24 cellular contexts compared by ENCODE assay signal in the genomic region with DNA sequence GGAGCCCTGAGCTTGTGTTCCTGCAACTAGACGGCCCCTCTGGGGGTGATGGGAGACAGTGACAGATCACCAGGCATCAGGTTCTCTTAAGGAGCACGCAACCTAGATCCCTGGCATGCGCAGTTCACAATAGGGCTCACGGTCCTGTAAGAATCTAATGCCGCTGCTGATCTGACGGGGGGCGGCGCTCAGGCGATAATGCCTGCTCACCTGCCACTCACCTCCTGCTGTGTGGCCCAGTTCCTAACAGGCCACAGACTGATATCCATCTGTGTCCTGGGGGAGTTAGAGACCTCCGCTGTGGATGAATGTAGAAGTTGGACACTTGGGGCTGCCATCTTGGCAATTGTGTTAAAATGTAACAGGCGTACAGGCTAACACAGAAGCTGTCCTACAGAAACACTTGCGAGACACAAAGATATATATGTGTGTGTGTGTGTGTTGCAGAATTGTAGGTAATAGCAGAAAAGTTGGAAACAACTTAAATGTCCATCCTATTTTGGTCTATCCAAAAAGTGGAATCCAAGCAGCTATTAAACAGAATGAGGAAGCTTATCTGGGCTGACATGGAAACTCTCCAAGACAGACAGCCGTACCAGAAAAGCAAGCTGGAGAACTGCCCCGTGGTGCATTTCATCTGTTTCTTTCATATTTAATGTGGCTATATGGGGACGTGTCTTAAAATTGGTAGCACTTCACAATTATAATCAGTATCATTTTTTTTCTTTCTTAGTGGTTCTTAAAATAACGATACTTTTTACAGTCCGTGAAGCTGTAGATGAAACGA.
DNase-seq lines count a peak whose midpoint lies in the region; ATAC-seq and TF ChIP-seq lines count a peak whose summit lies in the region.
"Had no signal": no experiment of that assay in that cellular context is flagged by ENCODE, and none has a peak within 500 bp of the region (broad histone marks: within the 10 kb centered on the region; RNA-seq: fewer than 3 reads in every experiment).

No MANE protein-coding gene starts in this region.

- no peak overlapping the region for H2BK5ac ChIP-seq in mesenchymal stem cell (ENCODE audit: low read depth, low read length, poor library complexity, severe bottlenecking)

- H4K91ac ChIP-seq in mesenchymal stem cell (ENCODE audit: low read length) = no peak overlapping the region

- POLR2A ChIA-PET in CD4-positive, alpha-beta T cell (lab: Charles Lee) = no interaction called here
- POLR2A ChIA-PET in WTC11 (lab: Charles Lee) = no interaction called here

- no peak overlapping the region for H3K9ac ChIP-seq in BLaER1 treated with 17β-estradiol and CSF1 and Interleukin-3, amounts not matched to agents 10 nM and 100 nM
- no peak overlapping the region for H3K9ac ChIP-seq in mesenchymal stem cell (ENCODE audit: low read length)
- H3K9ac ChIP-seq: KMS-11 had no signal

- intact Hi-C loops in CD4-positive, alpha-beta T cell (cut with DNase I, micrococcal nuclease) = loop anchor here in 1 of 2 experiments (10.0 kb wide), 1 partner anchor 1421 kb away; a partner anchor contains a TSS

- no peaks in the 10 kb centered on the region for H3K79me1 ChIP-seq in mesenchymal stem cell (replicated peaks; ENCODE audit: low read length, poor library complexity, severe bottlenecking)

- H3K23ac ChIP-seq in mesenchymal stem cell (ENCODE audit: low read length in 2 of 2) = no peak overlapping the region

- no peaks in the 10 kb centered on the region for H3K27me3 Mint-ChIP-seq in CD4-positive, alpha-beta T cell
- H3K27me3 Mint-ChIP-seq in WTC11 (ENCODE audit: low read depth) = peaks cover 13% of the 10 kb centered on the region; the same call in 1 of the 2 replicates
- H3K27me3 Mint-ChIP-seq: central memory CD8-positive, alpha-beta T cell; naive B cell had no signal

- no peak overlapping the region for H4K8ac ChIP-seq in mesenchymal stem cell (ENCODE audit: low read length)

- no peak for TF ChIP-seq CTCF in CD4-positive, alpha-beta T cell (IDR thresholded peaks at IDR 0.05)
- TF ChIP-seq CTCF in WTC11 (IDR thresholded peaks at IDR 0.05) (no peak), coronary artery (IDR thresholded peaks at IDR 0.05) (no peak)

- H3K36me3 ChIP-seq in BLaER1 treated with 17β-estradiol and CSF1 and Interleukin-3, amounts not matched to agents 10 nM and 100 nM = peaks cover 0 to 9% (median 5%) of the 10 kb centered on the region in 11 experiments; a peak in 14 of 22 replicates
- H3K36me3 ChIP-seq in mesenchymal stem cell (ENCODE audit: control insufficient read depth in 1 of 2, insufficient read depth in 2 of 2, low read depth in 1 of 2, low read length in 2 of 2) = no peaks in the 10 kb centered on the region
- H3K36me3 ChIP-seq: SJSA1 had no signal

- no peaks in the 10 kb centered on the region for H3K9me3 ChIP-seq in BLaER1 treated with 17β-estradiol and CSF1 and Interleukin-3, amounts not matched to agents 10 nM and 100 nM (replicated peaks in 1 of 11)
- H3K9me3 ChIP-seq in CD4-positive, alpha-beta T cell (ENCODE audit: control insufficient read depth, low read length) = no peaks in the 10 kb centered on the region
- H3K9me3 ChIP-seq in mesenchymal stem cell (ENCODE audit: control insufficient read depth, low read length) = no peaks in the 10 kb centered on the region
- H3K9me3 ChIP-seq: SJSA1 had no signal

- 83% methylated on average over 11 of the region's 18 CpGs for WGBS in mesenchymal stem cell

- no peak overlapping the region for H3K4ac ChIP-seq in mesenchymal stem cell (ENCODE audit: low read depth in 1 of 2, low read length in 2 of 2)

- H3K27me3 ChIP-seq in BLaER1 treated with 17β-estradiol and CSF1 and Interleukin-3, amounts not matched to agents 10 nM and 100 nM = no peaks in the 10 kb centered on the region
- no peaks in the 10 kb centered on the region for H3K27me3 ChIP-seq in CD4-positive, alpha-beta T cell (ENCODE audit: control insufficient read depth, insufficient read depth, low read length)
- no peaks in the 10 kb centered on the region for H3K27me3 ChIP-seq in mesenchymal stem cell (ENCODE audit: control insufficient read depth in 1 of 2, insufficient read depth in 1 of 2, low read length in 2 of 2)
- H3K27me3 ChIP-seq: SJSA1 had no signal

- no peak overlapping the region for H3K4me3 Mint-ChIP-seq in CD4-positive, alpha-beta T cell
- H3K4me3 Mint-ChIP-seq in WTC11 = no peak overlapping the region
- H3K4me3 Mint-ChIP-seq: activated CD8-positive, alpha-beta T cell treated with anti-CD3 and anti-CD28 coated beads, Interleukin-2, amount 10 ng/mL, durations not matched to agents 7 days and 5 days; mesothelial cell of epicardium; naive B cell had no signal

- H2AFZ ChIP-seq in mesenchymal stem cell (ENCODE audit: low read depth, low read length) = no peak overlapping the region

- H2AK5ac ChIP-seq in mesenchymal stem cell (ENCODE audit: low read length, severe bottlenecking) = no peak overlapping the region

- no peaks in the 10 kb centered on the region for H3K9me3 Mint-ChIP-seq in CD4-positive, alpha-beta T cell
- no peaks in the 10 kb centered on the region for H3K9me3 Mint-ChIP-seq in WTC11
- H3K9me3 Mint-ChIP-seq: central memory CD8-positive, alpha-beta T cell; mesothelial cell of epicardium; naive B cell had no signal

- no peak overlapping the region for H2BK120ac ChIP-seq in mesenchymal stem cell (ENCODE audit: low read depth, low read length)

- H3K4me1 Mint-ChIP-seq in CD4-positive, alpha-beta T cell (ENCODE audit: low read depth) = peaks cover 22% of the 10 kb centered on the region
- peaks cover 13% of the 10 kb centered on the region for H3K4me1 Mint-ChIP-seq in WTC11

- H3K36me3 Mint-ChIP-seq in CD4-positive, alpha-beta T cell (ENCODE audit: low read depth) = peaks cover 13% of the 10 kb centered on the region
- H3K36me3 Mint-ChIP-seq in WTC11 = no peaks in the 10 kb centered on the region
- H3K36me3 Mint-ChIP-seq: mesothelial cell of epicardium, naive B cell had no signal

- H3K4me2 ChIP-seq in BLaER1 treated with 17β-estradiol and CSF1 and Interleukin-3, amounts not matched to agents 10 nM and 100 nM = peak overlapping the region; percentile 56 to 99 (median 96); a peak in 21 of 22 replicates
- no peak overlapping the region for H3K4me2 ChIP-seq in mesenchymal stem cell (ENCODE audit: low read length, poor library complexity, severe bottlenecking)
- H3K4me2 ChIP-seq: KMS-11, smooth muscle cell had no signal

- H2BK12ac ChIP-seq in mesenchymal stem cell (ENCODE audit: low read length in 2 of 2) = no peak overlapping the region

- peaks cover 0 to 7% (median 0%) of the 10 kb centered on the region in 11 experiments; a peak in 6 of 22 replicates for H4K20me1 ChIP-seq in BLaER1 treated with 17β-estradiol and CSF1 and Interleukin-3, amounts not matched to agents 10 nM and 100 nM

- peak overlapping the region in 1 of 2 experiments; percentile 45 for H3K14ac ChIP-seq in mesenchymal stem cell (ENCODE audit: low read length in 2 of 2)

- peak overlapping the region in 4 of 11 experiments; percentile 23 to 74 (median 51); a peak in 5 of 22 replicates for H3K27ac ChIP-seq in BLaER1 treated with 17β-estradiol and CSF1 and Interleukin-3, amounts not matched to agents 10 nM and 100 nM
- H3K27ac ChIP-seq in CD4-positive, alpha-beta T cell (ENCODE audit: low read depth, low read length) = no peak overlapping the region
- H3K27ac ChIP-seq in mesenchymal stem cell (ENCODE audit: low read length, poor library complexity, severe bottlenecking) (no peak overlapping the region), coronary artery (no peak overlapping the region)
- H3K27ac ChIP-seq: KMS-11, SJSA1 had no signal

- CTCF ChIA-PET in CD4-positive, alpha-beta T cell (lab: Charles Lee) = interaction anchor here (2.6 kb wide), 1 partner anchor 26 kb away, joined by 11 read pairs; no protein-coding TSS in a partner anchor
- CTCF ChIA-PET in WTC11 (lab: Charles Lee) = interaction anchor here (0.7 to 1.5 kb wide), 2 partner anchors 8 to 26 kb away, joined by 5 to 8 read pairs; no protein-coding TSS in a partner anchor

- H2BK15ac ChIP-seq in mesenchymal stem cell (ENCODE audit: low read depth, poor library complexity, severe bottlenecking) = peak overlapping the region; percentile 23

- DNase-seq in CD4-positive, alpha-beta T cell = no peak
- DNase-seq in WTC11 (ENCODE audit: low spot score) (peak; percentile 40), mesenchymal stem cell (no peak), coronary artery (ENCODE audit: low spot score) (no peak), DMS53 (lab: John Stamatoyannopoulos, UW) (no peak)
- DNase-seq: activated CD8-positive, alpha-beta T cell treated with anti-CD3 and anti-CD28 coated beads, Interleukin-2, amount 10 ng/mL, durations not matched to agents 7 days and 5 days; DND-41; islet precursor cell; left ventricle myocardium superior; MV-4-11; naive B cell; NCI-H1694; NCI-H510A treated with DMSO at 0.1 percent for 48 hours; retina; stimulated activated CD4-positive, alpha-beta T cell treated with anti-CD3 and anti-CD28 coated beads, Interleukin-2, amount 100 ng/mL, for 24 hours; T-helper 1 cell; trophoblast cell had no signal

- ATAC-seq in CD4-positive, alpha-beta T cell (ENCODE audit: poor library complexity) = no peak
- ATAC-seq in WTC11 (no peak), GM18909 (IDR thresholded peaks at IDR 0.05; ENCODE audit: poor library complexity, unreplicated experiment) (no peak)
- ATAC-seq: activated CD8-positive, alpha-beta T cell treated with anti-CD3 and anti-CD28 coated beads, Interleukin-2, amount 10 ng/mL, durations not matched to agents 7 days and 5 days; left ventricle myocardium superior had no signal

- H3K18ac ChIP-seq in mesenchymal stem cell (ENCODE audit: low read depth in 1 of 2, low read length in 2 of 2) = no peak overlapping the region

- H3K4me1 ChIP-seq in BLaER1 treated with 17β-estradiol and CSF1 and Interleukin-3, amounts not matched to agents 10 nM and 100 nM = peaks cover 58 to 74% (median 70%) of the 10 kb centered on the region in 10 experiments
- peaks cover 6% of the 10 kb centered on the region for H3K4me1 ChIP-seq in mesenchymal stem cell (ENCODE audit: control insufficient read depth, insufficient read depth, low read depth, low read length)

- peak overlapping the region; percentile 20 for H3K27ac Mint-ChIP-seq in CD4-positive, alpha-beta T cell
- no peak overlapping the region for H3K27ac Mint-ChIP-seq in WTC11
- H3K27ac Mint-ChIP-seq: mesothelial cell of epicardium had no signal

- H3K4me3 ChIP-seq in BLaER1 treated with 17β-estradiol and CSF1 and Interleukin-3, amounts not matched to agents 10 nM and 100 nM = no peak overlapping the region
- H3K4me3 ChIP-seq in mesenchymal stem cell (ENCODE audit: insufficient read depth in 1 of 2, low read depth in 1 of 2, low read length in 2 of 2) (no peak overlapping the region), coronary artery (no peak overlapping the region)
- H3K4me3 ChIP-seq: SJSA1, smooth muscle cell had no signal

TF ChIP-seq in WTC11, 78 proteins besides CTCF, POLR2A, EP300 and RAD21:
- TF ChIP-seq ZNF423 (CRISPR knock-in tag; IDR thresholded peaks at IDR 0.05) (0 out of 2 replicates have a peak, but pooled peaks have one; percentile 20), NR2C2 (CRISPR knock-in tag; IDR thresholded peaks at IDR 0.05) (no peak)
TF ChIP-seq in WTC11: peak in this region for 1.
